Comparison of ENCODE assay signal across 9 cellular contexts in the genomic region with DNA sequence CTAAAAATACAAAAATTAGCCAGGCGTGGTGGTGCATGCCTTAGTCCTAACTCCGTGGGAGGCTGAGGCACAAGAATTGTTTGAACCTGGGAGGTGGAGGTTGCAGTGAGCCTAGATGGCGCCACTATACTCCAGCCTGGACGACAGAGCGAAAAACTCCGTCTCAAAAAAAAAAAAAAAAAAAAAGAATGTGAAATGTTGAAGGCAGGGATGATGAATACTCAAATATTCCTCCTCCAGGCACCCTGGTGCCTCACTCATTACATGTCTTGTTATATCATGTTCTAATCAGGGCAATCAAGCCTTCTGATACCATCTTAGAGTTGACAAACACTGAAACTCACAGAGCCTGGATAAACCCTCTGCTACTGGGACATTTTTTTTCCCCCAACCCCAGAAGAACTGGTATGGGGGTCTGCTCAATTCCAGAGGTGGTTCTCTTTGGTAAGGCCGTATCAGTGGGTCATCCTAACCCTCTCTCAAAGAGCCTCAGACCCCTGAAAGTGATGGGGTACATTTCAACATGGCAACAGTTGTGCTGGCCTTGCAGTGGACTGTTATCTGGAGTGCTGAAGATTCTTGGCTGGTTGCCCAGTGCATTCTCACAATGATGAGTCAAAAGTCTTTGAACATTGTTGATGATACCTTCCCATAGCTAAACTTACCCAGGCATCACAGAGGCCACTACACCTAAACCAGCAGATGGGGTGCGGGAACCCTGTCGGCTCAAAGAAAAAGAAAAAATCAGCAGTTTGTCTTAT. TPM values are rescaled to one million over a fixed set of nuclear protein-coding genes. Genes with fewer than 3 reads are reported as not detected.
DNase-seq lines count a peak whose midpoint lies in the region; ATAC-seq and TF ChIP-seq lines count a peak whose summit lies in the region.
"Had no signal": no experiment of that assay in that cellular context is flagged by ENCODE, and none has a peak within 500 bp of the region (broad histone marks: within the 10 kb centered on the region; RNA-seq: fewer than 3 reads in every experiment).

No MANE protein-coding gene starts in this region.

- ATAC-seq in HCT116, result no peak; the same call in 1 of the 2 replicates
- ATAC-seq in PC-3, result no peak
- ATAC-seq in GM23338, result no peak

- no peaks in the 10 kb centered on the region for H3K9me3 ChIP-seq in HCT116 (ENCODE audit: control insufficient read depth in 1 of 2, insufficient read depth in 1 of 2, low read depth in 1 of 2, low read length in 2 of 2)
- no peaks in the 10 kb centered on the region for H3K9me3 ChIP-seq in PC-3 (ENCODE audit: low read length)
- H3K9me3 ChIP-seq in adipocyte (ENCODE audit: control insufficient read depth, low read length), result no peaks in the 10 kb centered on the region

- H2AFZ ChIP-seq in HCT116 (ENCODE audit: low read depth, low read length, poor library complexity, severe bottlenecking) (peak overlapping the region; percentile 41), PC-3 (ENCODE audit: low read length) (no peak overlapping the region), GM23338 (no peak overlapping the region)

- intact Hi-C loops in HCT116 (cut with micrococcal nuclease), result loop anchor here (2.0 to 10.0 kb wide), 4 partner anchors 151 to 355 kb away; no protein-coding TSS in a partner anchor
- intact Hi-C loops in PC-3 (cut with micrococcal nuclease), result loop anchor here (2.0 kb wide), 1 partner anchor 517 kb away; no protein-coding TSS in a partner anchor

- H3K27me3 Mint-ChIP-seq in GM23338 (ENCODE audit: insufficient read depth, low read depth, poor library complexity), result peaks cover 6% of the 10 kb centered on the region
- H3K27me3 Mint-ChIP-seq: memory B cell had no signal

- H3K27ac Mint-ChIP-seq in GM23338, result no peak overlapping the region
- H3K27ac Mint-ChIP-seq: memory B cell had no signal

- DNase-seq in GM03348 (ENCODE audit: low spot score), result peak; percentile 21
- peak; percentile 37 for DNase-seq in HCT116 (ENCODE audit: low read depth, low spot score)
- DNase-seq in PC-3, result peak; percentile 72
- DNase-seq in adipocyte (ENCODE audit: low read depth), result peak; percentile 40
- DNase-seq in stimulated activated CD4-positive, alpha-beta T cell treated with anti-CD3 and anti-CD28 coated beads, Interleukin-1b, Interleukin-23, amount 100 ng/mL, for 48 hours, result peak; percentile 65
- no peak for DNase-seq in GM23338 (ENCODE audit: low spot score)
- DNase-seq in NCI-H1105 treated with DMSO at 0.1 percent for 48 hours (lab: John Stamatoyannopoulos, UW), result no peak
- no peak for DNase-seq in amniotic stem cell (lab: John Stamatoyannopoulos, UW)

- H3K9me2 ChIP-seq in HCT116 (ENCODE audit: insufficient read depth) (no peaks in the 10 kb centered on the region), PC-3 (replicated peaks; ENCODE audit: low read length) (no peaks in the 10 kb centered on the region), GM23338 (ENCODE audit: insufficient read depth) (no peaks in the 10 kb centered on the region)

- H3K4me2 ChIP-seq in HCT116 (ENCODE audit: low read length) (peak overlapping the region; percentile 25; the same call in 1 of the 2 replicates), PC-3 (ENCODE audit: low read length) (no peak overlapping the region), GM23338 (no peak overlapping the region)

- H3K9ac ChIP-seq in HCT116 (ENCODE audit: low read length) (no peak overlapping the region), PC-3 (ENCODE audit: low read length) (no peak overlapping the region), adipocyte (ENCODE audit: low read length) (no peak overlapping the region)

- H3K36me3 ChIP-seq in HCT116 (ENCODE audit: control insufficient read depth in 1 of 2, insufficient read depth in 2 of 2, low read length in 2 of 2), result no peaks in the 10 kb centered on the region
- H3K36me3 ChIP-seq in PC-3 (ENCODE audit: low read depth, low read length), result no peaks in the 10 kb centered on the region
- no peaks in the 10 kb centered on the region for H3K36me3 ChIP-seq in adipocyte (ENCODE audit: control insufficient read depth, insufficient read depth, low read length, severe bottlenecking)
- no peaks in the 10 kb centered on the region for H3K36me3 ChIP-seq in GM23338 (ENCODE audit: insufficient read depth)

- TF ChIP-seq CTCF in HCT116 (IDR thresholded peaks at IDR 0.05 in 2 of 3, conservative IDR thresholded peaks at IDR 0.05 in 1 of 3; ENCODE audit: borderline replicate concordance in 1 of 3, insufficient read depth in 1 of 3, low read depth in 2 of 3, low read length in 2 of 3) (no peak), PC-3 (conservative IDR thresholded peaks at IDR 0.05; ENCODE audit: low read depth, low read length) (no peak; the same call in 1 of the 2 replicates), GM23338 (conservative IDR thresholded peaks at IDR 0.05; ENCODE audit: low read depth in 2 of 2) (peak in 1 of 2 experiments; percentile 44; a peak in 3 of 4 replicates)

- peaks cover 4% of the 10 kb centered on the region; the same call in 1 of the 3 replicates for H3K36me3 Mint-ChIP-seq in GM23338 (ENCODE audit: low read depth)
- H3K36me3 Mint-ChIP-seq: memory B cell had no signal

- H3K4me1 Mint-ChIP-seq in GM23338, result peaks cover 9% of the 10 kb centered on the region; the same call in 2 of the 3 replicates

- H3K4me3 Mint-ChIP-seq in GM23338, result no peak overlapping the region
- H3K4me3 Mint-ChIP-seq: memory B cell had no signal

- H3K4me3 ChIP-seq in HCT116 (replicated peaks in 1 of 2; ENCODE audit: low read depth in 1 of 2, low read length in 2 of 2) (no peak overlapping the region), PC-3 (ENCODE audit: low read length) (no peak overlapping the region), adipocyte (ENCODE audit: low read length) (no peak overlapping the region), GM23338 (no peak overlapping the region)

- CTCF ChIA-PET in HCT116 (lab: Charles Lee), result interaction anchor here (0.7 to 2.1 kb wide), 2 partner anchors 15 to 40 kb away, joined by 3 to 6 read pairs; no protein-coding TSS in a partner anchor
- CTCF ChIA-PET in PC-3 (lab: Charles Lee), result no interaction called here

- H3K79me2 ChIP-seq in HCT116 (ENCODE audit: insufficient read depth, low read length) (0 out of 2 replicates have a peak, but pooled peaks cover 2% of the 10 kb centered on the region), PC-3 (ENCODE audit: low read length) (peaks cover 21% of the 10 kb centered on the region), GM23338 (replicated peaks; ENCODE audit: insufficient read depth) (peaks cover 15% of the 10 kb centered on the region; the same call in 1 of the 2 replicates)

- TF ChIP-seq POLR2A in HCT116 (IDR thresholded peaks at IDR 0.05; ENCODE audit: borderline replicate concordance, extremely low read depth, insufficient read depth, insufficient read length), result no peak

- RAD21 ChIA-PET in HCT116 (lab: Charles Lee; ENCODE audit: low non-redundant PET in 1 of 2, low total read pairs in 2 of 2, uncharacterized antibody in 2 of 2, unreplicated experiment in 2 of 2), result no interaction called here

- no peak for TF ChIP-seq RAD21 in HCT116 (IDR thresholded peaks at IDR 0.05; ENCODE audit: low read depth)

- H3K4me1 ChIP-seq in HCT116 (ENCODE audit: control insufficient read depth in 1 of 2, insufficient read depth in 2 of 2, low read length in 2 of 2) (peaks cover 7 to 29% of the 10 kb centered on the region in 2 experiments), PC-3 (ENCODE audit: insufficient read depth, low read length) (peaks cover 30% of the 10 kb centered on the region), adipocyte (ENCODE audit: control insufficient read depth, insufficient read depth, low read length) (peaks cover 14% of the 10 kb centered on the region), GM23338 (ENCODE audit: insufficient read depth) (no peaks in the 10 kb centered on the region)

- POLR2A ChIA-PET in HCT116 (lab: Charles Lee) (no interaction called here), PC-3 (lab: Charles Lee; ENCODE audit: unreplicated experiment) (no interaction called here)

- H4K20me1 ChIP-seq in HCT116 (ENCODE audit: insufficient read depth) (no peaks in the 10 kb centered on the region), PC-3 (ENCODE audit: low read length) (no peaks in the 10 kb centered on the region), GM23338 (replicated peaks; ENCODE audit: insufficient read depth) (no peaks in the 10 kb centered on the region)

- peaks cover 9% of the 10 kb centered on the region; the same call in 2 of the 3 replicates for H3K9me3 Mint-ChIP-seq in GM23338
- H3K9me3 Mint-ChIP-seq: memory B cell had no signal

- no peak overlapping the region for H3K27ac ChIP-seq in HCT116 (ENCODE audit: low read depth, low read length)
- H3K27ac ChIP-seq in PC-3 (ENCODE audit: low read length), result no peak overlapping the region
- no peak overlapping the region for H3K27ac ChIP-seq in GM23338 (ENCODE audit: low read depth)

- H3F3A ChIP-seq in PC-3 (ENCODE audit: low read length, unreplicated experiment) (no peaks in the 10 kb centered on the region), GM23338 (replicated peaks; ENCODE audit: low read depth) (no peaks in the 10 kb centered on the region)

- BruUV-seq in HCT116 (replicated peaks; lab: Mats Ljungman, UMichigan), result no TSS peak
- BruUV-seq in PC-3 (replicated peaks; lab: Mats Ljungman, UMichigan), result no TSS peak

- no peaks in the 10 kb centered on the region for H3K27me3 ChIP-seq in HCT116 (ENCODE audit: insufficient read depth, low read length)
- H3K27me3 ChIP-seq in PC-3 (ENCODE audit: low read length), result no peaks in the 10 kb centered on the region
- no peaks in the 10 kb centered on the region for H3K27me3 ChIP-seq in adipocyte (replicated peaks; ENCODE audit: control insufficient read depth, insufficient read depth, low read length)
- H3K27me3 ChIP-seq in GM23338 (ENCODE audit: insufficient read depth), result peaks cover 14% of the 10 kb centered on the region

TF ChIP-seq in HCT116, 20 proteins besides CTCF, POLR2A, EP300 and RAD21 (continues in another document):
- TF ChIP-seq EZH2 (IDR thresholded peaks at IDR 0.05), result no peak
- TF ChIP-seq YY1 (IDR thresholded peaks at IDR 0.05; ENCODE audit: extremely low read depth, insufficient replicate concordance, low read depth, low read length), result peak; percentile 15
- no peak for TF ChIP-seq ZFX (IDR thresholded peaks at IDR 0.05)
- TF ChIP-seq CEBPB (IDR thresholded peaks at IDR 0.05; ENCODE audit: low read depth), result no peak

RNA-seq across cellular contexts. Expression of a gene that starts 2.4 kb away (rescaled TPM):
- 51.3 TPM for total RNA-seq in HCT116 (2021; ENCODE audit: unreplicated experiment)
- polyA plus RNA-seq in HCT116 (2012), result 58.8 and 61.3 TPM in 2 replicates
- 20.7 and 24.5 TPM in 2 replicates for total RNA-seq in PC-3 (2014; rRNA removed)
- 10.4 and 15.3 TPM in 2 replicates for total RNA-seq in GM23338 (2014; rRNA removed; shearing (Covaris generic))
- polyA plus RNA-seq in GM23338 (2016; fragmentation: Nextera tagmentation; extraction: Ambion mirVana), result 21.5 and 21.9 TPM in 2 replicates

Comparison
In these comparisons a context has a peak if more than half of its experiments do, and no peak if none do; other contexts are left out.
1. DNase-seq: peak in GM03348 (single experiment), HCT116 (single experiment), PC-3 (single experiment), adipocyte (single experiment) and stimulated activated CD4-positive, alpha-beta T cell treated with anti-CD3 and anti-CD28 coated beads, Interleukin-1b, Interleukin-23, amount 100 ng/mL, for 48 hours (single experiment); none in GM23338 (single experiment), NCI-H1105 treated with DMSO at 0.1 percent for 48 hours (single experiment) and amniotic stem cell (single experiment).